ENCODE assay signal across 23 cellular contexts in genomic region chr7:108511939-108512338, GRCh38. TPM values are rescaled to one million over a fixed set of nuclear protein-coding genes. Genes with fewer than 3 reads are reported as not detected.
A peak's percentile ranks its signal among the peaks of the same experiment; 100 is the strongest.
DNase-seq lines count a peak whose midpoint lies in the region; ATAC-seq lines count a peak whose summit lies in the region.
"Had no signal": no experiment of that assay in that cellular context is flagged by ENCODE, and none has a peak within 500 bp of the region (broad histone marks: within the 10 kb centered on the region; RNA-seq: fewer than 3 reads in every experiment).

No MANE protein-coding gene starts in this region.

- H3K36me3 ChIP-seq in Karpas-422 (ENCODE audit: insufficient read depth, low read length) (peaks cover 17% of the 10 kb centered on the region), MG63 (peaks cover 5% of the 10 kb centered on the region; the same call in 1 of the 2 replicates)

- H3K36me3 Mint-ChIP-seq in activated naive CD8-positive, alpha-beta T cell, result peaks cover 18% of the 10 kb centered on the region
- H3K36me3 Mint-ChIP-seq in activated naive CD8-positive, alpha-beta T cell treated with anti-CD3 and anti-CD28 coated beads for 36 hours, result peaks cover 21% of the 10 kb centered on the region
- H3K36me3 Mint-ChIP-seq in activated T-helper 17 cell treated with anti-CD3 and anti-CD28 coated beads, Interleukin-2, amount 50 U/mL, for 72 hours (ENCODE audit: low read depth), result peaks cover 63% of the 10 kb centered on the region
- peaks cover 23% of the 10 kb centered on the region for H3K36me3 Mint-ChIP-seq in activated naive CD4-positive, alpha-beta T cell treated with anti-CD3 and anti-CD28 coated beads, Interleukin-2, amount 10 ng/mL, durations not matched to agents 7 days and 5 days

- H3K27me3 ChIP-seq in Karpas-422 (ENCODE audit: low read length), result no peaks in the 10 kb centered on the region
- H3K27me3 ChIP-seq in MG63, result no peaks in the 10 kb centered on the region

- H3K9me3 Mint-ChIP-seq in activated naive CD8-positive, alpha-beta T cell (ENCODE audit: low read depth), result no peaks in the 10 kb centered on the region
- no peaks in the 10 kb centered on the region for H3K9me3 Mint-ChIP-seq in activated naive CD8-positive, alpha-beta T cell treated with anti-CD3 and anti-CD28 coated beads for 36 hours
- H3K9me3 Mint-ChIP-seq in activated T-helper 17 cell treated with anti-CD3 and anti-CD28 coated beads, Interleukin-2, amount 50 U/mL, for 72 hours, result no peaks in the 10 kb centered on the region
- H3K9me3 Mint-ChIP-seq in activated naive CD4-positive, alpha-beta T cell treated with anti-CD3 and anti-CD28 coated beads, Interleukin-2, amount 10 ng/mL, durations not matched to agents 7 days and 5 days, result no peaks in the 10 kb centered on the region
- H3K9me3 Mint-ChIP-seq: CD8-positive, alpha-beta T cell; T-cell had no signal

- peak overlapping the region; percentile 24 for H3K27ac Mint-ChIP-seq in activated naive CD8-positive, alpha-beta T cell
- no peak overlapping the region for H3K27ac Mint-ChIP-seq in activated naive CD8-positive, alpha-beta T cell treated with anti-CD3 and anti-CD28 coated beads for 36 hours
- peak overlapping the region; percentile 36 for H3K27ac Mint-ChIP-seq in activated T-helper 17 cell treated with anti-CD3 and anti-CD28 coated beads, Interleukin-2, amount 50 U/mL, for 72 hours
- no peak overlapping the region for H3K27ac Mint-ChIP-seq in activated naive CD4-positive, alpha-beta T cell treated with anti-CD3 and anti-CD28 coated beads, Interleukin-2, amount 10 ng/mL, durations not matched to agents 7 days and 5 days
- H3K27ac Mint-ChIP-seq: CD8-positive, alpha-beta T cell; T-cell had no signal

- H3K9me3 ChIP-seq in Karpas-422 (ENCODE audit: low read length) (no peaks in the 10 kb centered on the region), MG63 (no peaks in the 10 kb centered on the region)
- H3K9me3 ChIP-seq: SK-N-SH had no signal

- no peak for DNase-seq in activated naive CD8-positive, alpha-beta T cell treated with anti-CD3 and anti-CD28 coated beads for 36 hours
- DNase-seq in Karpas-422 (peak; percentile 75), MG63 (no peak), mucosa of gallbladder (ENCODE audit: low spot score) (no peak), DMS79 (lab: John Stamatoyannopoulos, UW) (no peak)
- no peak for DNase-seq in activated naive CD4-positive, alpha-beta T cell treated with anti-CD3 and anti-CD28 coated beads, Interleukin-2, amount 10 ng/mL, durations not matched to agents 7 days and 5 days
- DNase-seq: C1 segment of cervical spinal cord; CD8-positive, alpha-beta T cell; GDM1; GOT3; HCEC 1CT; Kasumi-1; NCI-H1092 treated with DMSO at 0.1 percent for 48 hours; NCI-H1436 treated with DMSO at 0.1 percent for 48 hours; NCI-H1930; NCI-H748 treated with DMSO at 0.1 percent for 48 hours; SIG-M5; SK-N-SH; T-cell had no signal

- H3K4me2 ChIP-seq in Karpas-422 (ENCODE audit: low read depth, low read length, poor library complexity, severe bottlenecking), result peak overlapping the region; percentile 79
- H3K4me2 ChIP-seq: SK-N-SH had no signal

- no peak for ATAC-seq in activated T-helper 17 cell treated with anti-CD3 and anti-CD28 coated beads, Interleukin-2, amount 50 U/mL, for 72 hours (replicated peaks)
- ATAC-seq: CD8-positive, alpha-beta T cell; Panc1; T-cell had no signal

- H3K79me2 ChIP-seq in Karpas-422 (ENCODE audit: low read length), result peaks cover 58% of the 10 kb centered on the region

- no peaks in the 10 kb centered on the region for H3K9me2 ChIP-seq in Karpas-422 (replicated peaks; ENCODE audit: insufficient read depth, low read length)
- H3K9me2 ChIP-seq: SK-N-SH had no signal

- no peak overlapping the region for H2AFZ ChIP-seq in Karpas-422 (ENCODE audit: low read length)

- CTCF ChIA-PET in activated naive CD4-positive, alpha-beta T cell treated with anti-CD3 and anti-CD28 coated beads, Interleukin-2, amount 10 ng/mL, durations not matched to agents 7 days and 5 days (lab: Charles Lee), result no interaction called here

- H3K27me3 Mint-ChIP-seq in activated naive CD8-positive, alpha-beta T cell, result no peaks in the 10 kb centered on the region
- H3K27me3 Mint-ChIP-seq in activated naive CD8-positive, alpha-beta T cell treated with anti-CD3 and anti-CD28 coated beads for 36 hours, result no peaks in the 10 kb centered on the region
- no peaks in the 10 kb centered on the region for H3K27me3 Mint-ChIP-seq in activated T-helper 17 cell treated with anti-CD3 and anti-CD28 coated beads, Interleukin-2, amount 50 U/mL, for 72 hours
- H3K27me3 Mint-ChIP-seq in activated naive CD4-positive, alpha-beta T cell treated with anti-CD3 and anti-CD28 coated beads, Interleukin-2, amount 10 ng/mL, durations not matched to agents 7 days and 5 days, result no peaks in the 10 kb centered on the region
- H3K27me3 Mint-ChIP-seq: T-cell had no signal

- H3K9ac ChIP-seq in Karpas-422 (ENCODE audit: low read length), result peak overlapping the region; percentile 54
- H3K9ac ChIP-seq: SK-N-SH had no signal

- H3K4me1 Mint-ChIP-seq in activated naive CD8-positive, alpha-beta T cell (ENCODE audit: low read depth), result peaks cover 12% of the 10 kb centered on the region
- peaks cover 7% of the 10 kb centered on the region for H3K4me1 Mint-ChIP-seq in activated naive CD8-positive, alpha-beta T cell treated with anti-CD3 and anti-CD28 coated beads for 36 hours
- no peaks in the 10 kb centered on the region for H3K4me1 Mint-ChIP-seq in activated T-helper 17 cell treated with anti-CD3 and anti-CD28 coated beads, Interleukin-2, amount 50 U/mL, for 72 hours
- no peaks in the 10 kb centered on the region for H3K4me1 Mint-ChIP-seq in activated naive CD4-positive, alpha-beta T cell treated with anti-CD3 and anti-CD28 coated beads, Interleukin-2, amount 10 ng/mL, durations not matched to agents 7 days and 5 days

- H3K4me3 ChIP-seq in Karpas-422 (ENCODE audit: low read length), result peak overlapping the region; percentile 39
- no peak overlapping the region for H3K4me3 ChIP-seq in MG63

- H3K4me3 Mint-ChIP-seq in activated naive CD8-positive, alpha-beta T cell, result no peak overlapping the region
- no peak overlapping the region for H3K4me3 Mint-ChIP-seq in activated naive CD8-positive, alpha-beta T cell treated with anti-CD3 and anti-CD28 coated beads for 36 hours
- no peak overlapping the region for H3K4me3 Mint-ChIP-seq in activated T-helper 17 cell treated with anti-CD3 and anti-CD28 coated beads, Interleukin-2, amount 50 U/mL, for 72 hours
- H3K4me3 Mint-ChIP-seq in activated naive CD4-positive, alpha-beta T cell treated with anti-CD3 and anti-CD28 coated beads, Interleukin-2, amount 10 ng/mL, durations not matched to agents 7 days and 5 days, result no peak overlapping the region
- H3K4me3 Mint-ChIP-seq: CD8-positive, alpha-beta T cell; T-cell had no signal

- peaks cover 59% of the 10 kb centered on the region for H3K4me1 ChIP-seq in Karpas-422 (ENCODE audit: low read length)

- H4K20me1 ChIP-seq in Karpas-422 (ENCODE audit: insufficient read depth, low read depth, low read length), result no peaks in the 10 kb centered on the region

- H3K27ac ChIP-seq in Karpas-422 (ENCODE audit: low read length), result peak overlapping the region; percentile 95
- H3K27ac ChIP-seq: 22Rv1 had no signal

RNA-seq across cellular contexts. Expression of gene PNPLA8, which starts 14.0 kb away (rescaled TPM):
- total RNA-seq in activated naive CD8-positive, alpha-beta T cell treated with anti-CD3 and anti-CD28 coated beads for 36 hours, result 10 to 100 TPM; 14.8 to 15.2 TPM
- 33.0 and 41.0 TPM in 2 replicates for total RNA-seq in Karpas-422 (2014; rRNA removed; shearing (Covaris generic); ENCODE audit: low replicate concordance)
- total RNA-seq in activated T-helper 17 cell treated with anti-CD3 and anti-CD28 coated beads, Interleukin-2, amount 50 U/mL, for 72 hours, result 10 to 100 TPM; 19.2 to 26.2 TPM
- total RNA-seq in MG63 (2014; rRNA removed; shearing (Covaris generic); ENCODE audit: low replicate concordance), result 9.9 and 31.0 TPM in 2 replicates
- 22.6 TPM for total RNA-seq in mucosa of gallbladder

RNA-seq across cellular contexts. Expression of gene NRCAM, which starts 55.7 kb away (rescaled TPM):
- 1 to 10 TPM; 3.9 to 4.6 TPM for total RNA-seq in activated naive CD8-positive, alpha-beta T cell treated with anti-CD3 and anti-CD28 coated beads for 36 hours
- total RNA-seq in Karpas-422 (2014; rRNA removed; shearing (Covaris generic); ENCODE audit: low replicate concordance), result 0.18 TPM in 1 of 2 replicates, not detected in the other
- not detected for total RNA-seq in activated T-helper 17 cell treated with anti-CD3 and anti-CD28 coated beads, Interleukin-2, amount 50 U/mL, for 72 hours
- total RNA-seq in MG63 (2014; rRNA removed; shearing (Covaris generic); ENCODE audit: low replicate concordance), result 0.79 and 1.5 TPM in 2 replicates
- total RNA-seq in mucosa of gallbladder, result 38.2 TPM

RNA-seq across cellular contexts. Expression of gene THAP5, which starts 57.6 kb away (rescaled TPM):
- total RNA-seq in activated naive CD8-positive, alpha-beta T cell treated with anti-CD3 and anti-CD28 coated beads for 36 hours, result 10 to 100 TPM; 34.9 to 37.0 TPM
- 25.9 and 34.3 TPM in 2 replicates for total RNA-seq in Karpas-422 (2014; rRNA removed; shearing (Covaris generic); ENCODE audit: low replicate concordance)
- 10 to 100 TPM; 31.1 to 34.8 TPM for total RNA-seq in activated T-helper 17 cell treated with anti-CD3 and anti-CD28 coated beads, Interleukin-2, amount 50 U/mL, for 72 hours
- total RNA-seq in MG63 (2014; rRNA removed; shearing (Covaris generic); ENCODE audit: low replicate concordance), result 12.6 and 40.4 TPM in 2 replicates
- 23.2 TPM for total RNA-seq in mucosa of gallbladder

RNA-seq across cellular contexts. Expression of gene DNAJB9, which starts 57.7 kb away (rescaled TPM):
- 1 to 10 TPM; 7.9 TPM for total RNA-seq in activated naive CD8-positive, alpha-beta T cell treated with anti-CD3 and anti-CD28 coated beads for 36 hours
- total RNA-seq in Karpas-422 (2014; rRNA removed; shearing (Covaris generic); ENCODE audit: low replicate concordance), result 18.4 and 35.6 TPM in 2 replicates
- total RNA-seq in activated T-helper 17 cell treated with anti-CD3 and anti-CD28 coated beads, Interleukin-2, amount 50 U/mL, for 72 hours, result 10 to 100 TPM; 10.1 to 17.4 TPM
- 13.9 and 37.2 TPM in 2 replicates for total RNA-seq in MG63 (2014; rRNA removed; shearing (Covaris generic); ENCODE audit: low replicate concordance)
- total RNA-seq in mucosa of gallbladder, result 31.3 TPM

Comparison
In these comparisons a context has a peak if more than half of its experiments do, and no peak if none do; other contexts are left out.
1. H3K27ac Mint-ChIP-seq: peak in activated naive CD8-positive, alpha-beta T cell (single experiment) and activated T-helper 17 cell treated with anti-CD3 and anti-CD28 coated beads, Interleukin-2, amount 50 U/mL, for 72 hours (single experiment); none in activated naive CD8-positive, alpha-beta T cell treated with anti-CD3 and anti-CD28 coated beads for 36 hours (single experiment) and activated naive CD4-positive, alpha-beta T cell treated with anti-CD3 and anti-CD28 coated beads, Interleukin-2, amount 10 ng/mL, durations not matched to agents 7 days and 5 days (single experiment).